1 cellular context compared by ENCODE assay signal in the genomic region with DNA sequence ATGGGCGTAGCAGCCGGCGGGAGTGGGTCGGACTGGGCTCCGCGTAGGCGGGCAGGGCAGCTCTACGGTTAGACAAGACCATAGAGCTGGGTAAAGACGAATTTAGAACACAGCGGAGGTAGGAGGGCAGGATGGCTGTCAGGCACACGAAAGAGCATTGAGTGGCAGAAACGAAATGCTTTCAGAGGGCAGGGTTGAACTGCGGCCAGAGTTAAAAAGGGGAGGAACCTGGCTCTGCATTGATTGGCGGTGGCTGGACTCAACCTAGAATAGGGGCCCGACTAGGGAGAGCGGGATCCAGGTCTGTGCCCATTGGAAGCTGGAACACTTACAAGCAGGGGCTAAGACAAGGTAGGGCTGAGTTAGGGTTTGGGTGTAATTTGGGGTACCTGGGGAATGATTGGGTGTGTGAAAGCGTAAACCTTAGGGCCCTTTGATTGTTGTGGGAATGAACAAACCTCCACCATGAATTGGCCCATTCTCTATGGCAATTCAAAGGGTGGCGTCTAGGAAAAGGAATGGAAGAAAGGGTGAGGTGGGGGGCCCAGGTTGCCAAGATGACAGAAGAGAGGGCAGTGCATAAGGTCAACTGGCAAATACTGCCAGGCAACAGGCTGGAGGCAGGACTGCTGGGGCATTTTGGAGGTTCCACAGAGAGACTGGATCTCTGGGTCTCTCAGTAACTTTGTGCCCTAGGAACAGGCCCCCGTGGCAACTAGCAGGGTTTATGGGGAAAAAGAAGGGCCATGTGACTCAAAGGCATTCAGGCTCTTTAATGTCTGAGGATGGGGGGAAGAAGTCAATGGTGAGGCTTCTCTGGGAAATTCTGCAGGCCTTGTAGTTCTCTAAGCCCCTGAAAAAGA.
TF ChIP-seq lines count a peak whose summit lies in the region.

No MANE protein-coding gene starts in this region.

TF ChIP-seq in K562, 482 proteins besides CTCF, POLR2A, EP300 and RAD21 (continues in another document):
- TF ChIP-seq ZNF146 (CRISPR knock-in tag; IDR thresholded peaks at IDR 0.05; ENCODE audit: unreplicated experiment) (no peak), SRSF7 (optimal IDR thresholded peaks at IDR 0.05; ENCODE audit: low read depth, low read length) (no peak), PML (IDR thresholded peaks at IDR 0.05; ENCODE audit: low read length) (no peak), ZNF445 (CRISPR knock-in tag; IDR thresholded peaks at IDR 0.05; ENCODE audit: low read depth) (no peak), ESRRB (CRISPR knock-in tag; IDR thresholded peaks at IDR 0.05; ENCODE audit: borderline replicate concordance) (no peak), KLF1 (tag; IDR thresholded peaks at IDR 0.05) (peak; percentile 92), POLR2AphosphoS2 (IDR thresholded peaks at IDR 0.05; ENCODE audit: low read length) (0 out of 2 replicates have a peak, but pooled peaks have one; percentile 64), GTF2A2 (tag; IDR thresholded peaks at IDR 0.05) (no peak), ATF7 (IDR thresholded peaks at IDR 0.05) (0 out of 2 replicates have a peak, but pooled peaks have one; percentile 4), ZSCAN32 (CRISPR knock-in tag; IDR thresholded peaks at IDR 0.05) (no peak), MIER1 (IDR thresholded peaks at IDR 0.05; ENCODE audit: low read depth) (no peak), NR2C1 (IDR thresholded peaks at IDR 0.05) (no peak), NR2C1 (tag; IDR thresholded peaks at IDR 0.05) (no peak), ZNF707 (CRISPR knock-in tag; conservative IDR thresholded peaks at IDR 0.05) (no peak), MEF2A (IDR thresholded peaks at IDR 0.05; ENCODE audit: control insufficient read depth, low read depth, low read length) (no peak), TFAM (CRISPR knock-in tag; conservative IDR thresholded peaks at IDR 0.05) (no peak), NCOA6 (IDR thresholded peaks at IDR 0.05) (no peak), ZNF644 (tag; IDR thresholded peaks at IDR 0.05; ENCODE audit: low read depth) (no peak), ARNT (IDR thresholded peaks at IDR 0.05) (no peak), ZNF79 (CRISPR knock-in tag; IDR thresholded peaks at IDR 0.05; ENCODE audit: low read depth) (no peak), EGR1 (conservative IDR thresholded peaks at IDR 0.05) (peak; percentile 97), NFIC (IDR thresholded peaks at IDR 0.05) (0 out of 2 replicates have a peak, but pooled peaks have one; percentile 28), SREBF2 (CRISPR knock-in tag; IDR thresholded peaks at IDR 0.05) (no peak), ZFX (CRISPR knock-in tag; IDR thresholded peaks at IDR 0.05) (no peak), SIN3A (IDR thresholded peaks at IDR 0.05; ENCODE audit: borderline replicate concordance in 2 of 2, control insufficient read depth in 1 of 2, low read depth in 2 of 2, low read length in 2 of 2) (peak in 1 of 2 experiments; percentile 64; a peak in 2 of 4 replicates), CBX8 (IDR thresholded peaks at IDR 0.05; ENCODE audit: borderline replicate concordance, extremely low read depth, low read depth, low read length, poor library complexity, severe bottlenecking) (no peak)
- TF ChIP-seq, protein P1, sequence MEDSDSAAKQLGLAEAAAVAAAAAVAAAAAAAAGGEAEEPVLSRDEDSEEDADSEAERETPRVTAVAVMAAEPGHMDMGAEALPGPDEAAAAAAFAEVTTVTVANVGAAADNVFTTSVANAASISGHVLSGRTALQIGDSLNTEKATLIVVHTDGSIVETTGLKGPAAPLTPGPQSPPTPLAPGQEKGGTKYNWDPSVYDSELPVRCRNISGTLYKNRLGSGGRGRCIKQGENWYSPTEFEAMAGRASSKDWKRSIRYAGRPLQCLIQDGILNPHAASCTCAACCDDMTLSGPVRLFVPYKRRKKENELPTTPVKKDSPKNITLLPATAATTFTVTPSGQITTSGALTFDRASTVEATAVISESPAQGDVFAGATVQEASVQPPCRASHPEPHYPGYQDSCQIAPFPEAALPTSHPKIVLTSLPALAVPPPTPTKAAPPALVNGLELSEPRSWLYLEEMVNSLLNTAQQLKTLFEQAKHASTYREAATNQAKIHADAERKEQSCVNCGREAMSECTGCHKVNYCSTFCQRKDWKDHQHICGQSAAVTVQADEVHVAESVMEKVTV (CRISPR knock-in tag; IDR thresholded peaks at IDR 0.05), result no peak
- TF ChIP-seq, protein P2, sequence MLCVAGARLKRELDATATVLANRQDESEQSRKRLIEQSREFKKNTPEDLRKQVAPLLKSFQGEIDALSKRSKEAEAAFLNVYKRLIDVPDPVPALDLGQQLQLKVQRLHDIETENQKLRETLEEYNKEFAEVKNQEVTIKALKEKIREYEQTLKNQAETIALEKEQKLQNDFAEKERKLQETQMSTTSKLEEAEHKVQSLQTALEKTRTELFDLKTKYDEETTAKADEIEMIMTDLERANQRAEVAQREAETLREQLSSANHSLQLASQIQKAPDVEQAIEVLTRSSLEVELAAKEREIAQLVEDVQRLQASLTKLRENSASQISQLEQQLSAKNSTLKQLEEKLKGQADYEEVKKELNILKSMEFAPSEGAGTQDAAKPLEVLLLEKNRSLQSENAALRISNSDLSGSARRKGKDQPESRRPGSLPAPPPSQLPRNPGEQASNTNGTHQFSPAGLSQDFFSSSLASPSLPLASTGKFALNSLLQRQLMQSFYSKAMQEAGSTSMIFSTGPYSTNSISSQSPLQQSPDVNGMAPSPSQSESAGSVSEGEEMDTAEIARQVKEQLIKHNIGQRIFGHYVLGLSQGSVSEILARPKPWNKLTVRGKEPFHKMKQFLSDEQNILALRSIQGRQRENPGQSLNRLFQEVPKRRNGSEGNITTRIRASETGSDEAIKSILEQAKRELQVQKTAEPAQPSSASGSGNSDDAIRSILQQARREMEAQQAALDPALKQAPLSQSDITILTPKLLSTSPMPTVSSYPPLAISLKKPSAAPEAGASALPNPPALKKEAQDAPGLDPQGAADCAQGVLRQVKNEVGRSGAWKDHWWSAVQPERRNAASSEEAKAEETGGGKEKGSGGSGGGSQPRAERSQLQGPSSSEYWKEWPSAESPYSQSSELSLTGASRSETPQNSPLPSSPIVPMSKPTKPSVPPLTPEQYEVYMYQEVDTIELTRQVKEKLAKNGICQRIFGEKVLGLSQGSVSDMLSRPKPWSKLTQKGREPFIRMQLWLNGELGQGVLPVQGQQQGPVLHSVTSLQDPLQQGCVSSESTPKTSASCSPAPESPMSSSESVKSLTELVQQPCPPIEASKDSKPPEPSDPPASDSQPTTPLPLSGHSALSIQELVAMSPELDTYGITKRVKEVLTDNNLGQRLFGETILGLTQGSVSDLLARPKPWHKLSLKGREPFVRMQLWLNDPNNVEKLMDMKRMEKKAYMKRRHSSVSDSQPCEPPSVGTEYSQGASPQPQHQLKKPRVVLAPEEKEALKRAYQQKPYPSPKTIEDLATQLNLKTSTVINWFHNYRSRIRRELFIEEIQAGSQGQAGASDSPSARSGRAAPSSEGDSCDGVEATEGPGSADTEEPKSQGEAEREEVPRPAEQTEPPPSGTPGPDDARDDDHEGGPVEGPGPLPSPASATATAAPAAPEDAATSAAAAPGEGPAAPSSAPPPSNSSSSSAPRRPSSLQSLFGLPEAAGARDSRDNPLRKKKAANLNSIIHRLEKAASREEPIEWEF (CRISPR knock-in tag; IDR thresholded peaks at IDR 0.05), result no peak
- TF ChIP-seq, protein P3, sequence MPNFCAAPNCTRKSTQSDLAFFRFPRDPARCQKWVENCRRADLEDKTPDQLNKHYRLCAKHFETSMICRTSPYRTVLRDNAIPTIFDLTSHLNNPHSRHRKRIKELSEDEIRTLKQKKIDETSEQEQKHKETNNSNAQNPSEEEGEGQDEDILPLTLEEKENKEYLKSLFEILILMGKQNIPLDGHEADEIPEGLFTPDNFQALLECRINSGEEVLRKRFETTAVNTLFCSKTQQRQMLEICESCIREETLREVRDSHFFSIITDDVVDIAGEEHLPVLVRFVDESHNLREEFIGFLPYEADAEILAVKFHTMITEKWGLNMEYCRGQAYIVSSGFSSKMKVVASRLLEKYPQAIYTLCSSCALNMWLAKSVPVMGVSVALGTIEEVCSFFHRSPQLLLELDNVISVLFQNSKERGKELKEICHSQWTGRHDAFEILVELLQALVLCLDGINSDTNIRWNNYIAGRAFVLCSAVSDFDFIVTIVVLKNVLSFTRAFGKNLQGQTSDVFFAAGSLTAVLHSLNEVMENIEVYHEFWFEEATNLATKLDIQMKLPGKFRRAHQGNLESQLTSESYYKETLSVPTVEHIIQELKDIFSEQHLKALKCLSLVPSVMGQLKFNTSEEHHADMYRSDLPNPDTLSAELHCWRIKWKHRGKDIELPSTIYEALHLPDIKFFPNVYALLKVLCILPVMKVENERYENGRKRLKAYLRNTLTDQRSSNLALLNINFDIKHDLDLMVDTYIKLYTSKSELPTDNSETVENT (CRISPR knock-in tag; IDR thresholded peaks at IDR 0.05), result no peak
- TF ChIP-seq, protein P4, sequence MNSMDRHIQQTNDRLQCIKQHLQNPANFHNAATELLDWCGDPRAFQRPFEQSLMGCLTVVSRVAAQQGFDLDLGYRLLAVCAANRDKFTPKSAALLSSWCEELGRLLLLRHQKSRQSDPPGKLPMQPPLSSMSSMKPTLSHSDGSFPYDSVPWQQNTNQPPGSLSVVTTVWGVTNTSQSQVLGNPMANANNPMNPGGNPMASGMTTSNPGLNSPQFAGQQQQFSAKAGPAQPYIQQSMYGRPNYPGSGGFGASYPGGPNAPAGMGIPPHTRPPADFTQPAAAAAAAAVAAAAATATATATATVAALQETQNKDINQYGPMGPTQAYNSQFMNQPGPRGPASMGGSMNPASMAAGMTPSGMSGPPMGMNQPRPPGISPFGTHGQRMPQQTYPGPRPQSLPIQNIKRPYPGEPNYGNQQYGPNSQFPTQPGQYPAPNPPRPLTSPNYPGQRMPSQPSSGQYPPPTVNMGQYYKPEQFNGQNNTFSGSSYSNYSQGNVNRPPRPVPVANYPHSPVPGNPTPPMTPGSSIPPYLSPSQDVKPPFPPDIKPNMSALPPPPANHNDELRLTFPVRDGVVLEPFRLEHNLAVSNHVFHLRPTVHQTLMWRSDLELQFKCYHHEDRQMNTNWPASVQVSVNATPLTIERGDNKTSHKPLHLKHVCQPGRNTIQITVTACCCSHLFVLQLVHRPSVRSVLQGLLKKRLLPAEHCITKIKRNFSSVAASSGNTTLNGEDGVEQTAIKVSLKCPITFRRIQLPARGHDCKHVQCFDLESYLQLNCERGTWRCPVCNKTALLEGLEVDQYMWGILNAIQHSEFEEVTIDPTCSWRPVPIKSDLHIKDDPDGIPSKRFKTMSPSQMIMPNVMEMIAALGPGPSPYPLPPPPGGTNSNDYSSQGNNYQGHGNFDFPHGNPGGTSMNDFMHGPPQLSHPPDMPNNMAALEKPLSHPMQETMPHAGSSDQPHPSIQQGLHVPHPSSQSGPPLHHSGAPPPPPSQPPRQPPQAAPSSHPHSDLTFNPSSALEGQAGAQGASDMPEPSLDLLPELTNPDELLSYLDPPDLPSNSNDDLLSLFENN (IDR thresholded peaks at IDR 0.05; ENCODE audit: low read depth in 2 of 2, low read length in 2 of 2), result no peak
- TF ChIP-seq, protein P5, sequence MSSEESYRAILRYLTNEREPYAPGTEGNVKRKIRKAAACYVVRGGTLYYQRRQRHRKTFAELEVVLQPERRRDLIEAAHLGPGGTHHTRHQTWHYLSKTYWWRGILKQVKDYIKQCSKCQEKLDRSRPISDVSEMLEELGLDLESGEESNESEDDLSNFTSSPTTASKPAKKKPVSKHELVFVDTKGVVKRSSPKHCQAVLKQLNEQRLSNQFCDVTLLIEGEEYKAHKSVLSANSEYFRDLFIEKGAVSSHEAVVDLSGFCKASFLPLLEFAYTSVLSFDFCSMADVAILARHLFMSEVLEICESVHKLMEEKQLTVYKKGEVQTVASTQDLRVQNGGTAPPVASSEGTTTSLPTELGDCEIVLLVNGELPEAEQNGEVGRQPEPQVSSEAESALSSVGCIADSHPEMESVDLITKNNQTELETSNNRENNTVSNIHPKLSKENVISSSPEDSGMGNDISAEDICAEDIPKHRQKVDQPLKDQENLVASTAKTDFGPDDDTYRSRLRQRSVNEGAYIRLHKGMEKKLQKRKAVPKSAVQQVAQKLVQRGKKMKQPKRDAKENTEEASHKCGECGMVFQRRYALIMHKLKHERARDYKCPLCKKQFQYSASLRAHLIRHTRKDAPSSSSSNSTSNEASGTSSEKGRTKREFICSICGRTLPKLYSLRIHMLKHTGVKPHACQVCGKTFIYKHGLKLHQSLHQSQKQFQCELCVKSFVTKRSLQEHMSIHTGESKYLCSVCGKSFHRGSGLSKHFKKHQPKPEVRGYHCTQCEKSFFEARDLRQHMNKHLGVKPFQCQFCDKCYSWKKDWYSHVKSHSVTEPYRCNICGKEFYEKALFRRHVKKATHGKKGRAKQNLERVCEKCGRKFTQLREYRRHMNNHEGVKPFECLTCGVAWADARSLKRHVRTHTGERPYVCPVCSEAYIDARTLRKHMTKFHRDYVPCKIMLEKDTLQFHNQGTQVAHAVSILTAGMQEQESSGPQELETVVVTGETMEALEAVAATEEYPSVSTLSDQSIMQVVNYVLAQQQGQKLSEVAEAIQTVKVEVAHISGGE (CRISPR knock-in tag; IDR thresholded peaks at IDR 0.05), result no peak
- TF ChIP-seq, protein P6, sequence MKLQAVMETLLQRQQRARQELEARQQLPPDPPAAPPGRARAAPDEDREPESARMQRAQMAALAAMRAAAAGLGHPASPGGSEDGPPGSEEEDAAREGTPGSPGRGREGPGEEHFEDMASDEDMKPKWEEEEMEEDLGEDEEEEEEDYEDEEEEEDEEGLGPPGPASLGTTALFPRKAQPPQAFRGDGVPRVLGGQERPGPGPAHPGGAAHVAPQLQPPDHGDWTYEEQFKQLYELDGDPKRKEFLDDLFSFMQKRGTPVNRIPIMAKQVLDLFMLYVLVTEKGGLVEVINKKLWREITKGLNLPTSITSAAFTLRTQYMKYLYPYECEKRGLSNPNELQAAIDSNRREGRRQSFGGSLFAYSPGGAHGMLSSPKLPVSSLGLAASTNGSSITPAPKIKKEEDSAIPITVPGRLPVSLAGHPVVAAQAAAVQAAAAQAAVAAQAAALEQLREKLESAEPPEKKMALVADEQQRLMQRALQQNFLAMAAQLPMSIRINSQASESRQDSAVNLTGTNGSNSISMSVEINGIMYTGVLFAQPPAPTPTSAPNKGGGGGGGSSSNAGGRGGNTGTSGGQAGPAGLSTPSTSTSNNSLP (IDR thresholded peaks at IDR 0.05; ENCODE audit: borderline replicate concordance, low read depth, low read length), result no peak
- TF ChIP-seq, protein P7, sequence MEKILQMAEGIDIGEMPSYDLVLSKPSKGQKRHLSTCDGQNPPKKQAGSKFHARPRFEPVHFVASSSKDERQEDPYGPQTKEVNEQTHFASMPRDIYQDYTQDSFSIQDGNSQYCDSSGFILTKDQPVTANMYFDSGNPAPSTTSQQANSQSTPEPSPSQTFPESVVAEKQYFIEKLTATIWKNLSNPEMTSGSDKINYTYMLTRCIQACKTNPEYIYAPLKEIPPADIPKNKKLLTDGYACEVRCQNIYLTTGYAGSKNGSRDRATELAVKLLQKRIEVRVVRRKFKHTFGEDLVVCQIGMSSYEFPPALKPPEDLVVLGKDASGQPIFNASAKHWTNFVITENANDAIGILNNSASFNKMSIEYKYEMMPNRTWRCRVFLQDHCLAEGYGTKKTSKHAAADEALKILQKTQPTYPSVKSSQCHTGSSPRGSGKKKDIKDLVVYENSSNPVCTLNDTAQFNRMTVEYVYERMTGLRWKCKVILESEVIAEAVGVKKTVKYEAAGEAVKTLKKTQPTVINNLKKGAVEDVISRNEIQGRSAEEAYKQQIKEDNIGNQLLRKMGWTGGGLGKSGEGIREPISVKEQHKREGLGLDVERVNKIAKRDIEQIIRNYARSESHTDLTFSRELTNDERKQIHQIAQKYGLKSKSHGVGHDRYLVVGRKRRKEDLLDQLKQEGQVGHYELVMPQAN (IDR thresholded peaks at IDR 0.05; ENCODE audit: borderline replicate concordance), result peak; percentile 73
